Comparison of ENCODE assay signal across 9 cellular contexts in the genomic region with DNA sequence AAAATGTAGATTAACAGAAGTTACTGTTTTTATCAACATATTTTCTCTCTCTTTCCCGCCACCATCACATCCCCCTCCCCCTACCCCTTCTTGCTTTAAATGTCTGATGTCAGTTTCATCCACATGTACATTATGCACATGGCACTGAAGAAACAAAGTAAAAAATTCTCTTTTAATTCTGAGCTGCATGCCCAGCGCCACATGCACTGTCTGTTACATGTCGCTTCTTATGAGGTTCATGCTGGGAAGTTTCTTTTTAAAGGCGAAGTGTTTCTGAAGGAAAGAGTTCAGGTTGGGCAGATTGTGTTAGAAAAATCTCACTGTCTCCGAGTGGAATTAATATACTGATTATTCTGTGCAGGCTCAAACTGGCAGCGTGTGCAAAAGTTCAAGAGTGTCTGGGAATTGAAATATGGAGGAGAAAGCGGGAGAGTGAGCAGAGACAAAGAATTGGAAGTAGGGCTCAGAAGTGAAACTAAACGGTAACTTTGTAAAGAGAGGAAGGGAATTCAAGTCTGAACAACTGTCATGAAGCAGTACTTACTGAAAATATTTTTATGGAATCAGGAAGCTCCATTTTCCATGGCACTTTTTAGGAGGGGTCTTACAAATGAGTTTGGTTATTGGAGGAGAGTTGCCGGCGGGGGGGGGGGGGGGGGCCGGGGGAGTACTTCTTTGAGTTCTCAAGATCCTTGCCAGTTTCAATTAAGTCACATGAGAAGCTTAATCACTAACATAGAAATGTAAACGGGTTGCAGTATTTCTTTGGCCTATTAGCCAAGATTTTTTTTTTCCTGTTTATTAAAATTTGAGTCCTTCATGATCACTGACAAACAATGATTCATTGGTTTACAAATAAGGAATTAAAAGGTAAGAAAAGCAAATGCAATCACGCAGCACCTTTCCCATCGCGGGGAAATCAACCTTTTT.
DNase-seq lines count a peak whose midpoint lies in the region; ATAC-seq, FAIRE-seq and TF ChIP-seq lines count a peak whose summit lies in the region.
"Had no signal": no experiment of that assay in that cellular context is flagged by ENCODE, and none has a peak within 500 bp of the region (broad histone marks: within the 10 kb centered on the region; RNA-seq: fewer than 3 reads in every experiment).

No MANE protein-coding gene starts in this region.

- TF ChIP-seq CTCF in AG09309 (IDR thresholded peaks at IDR 0.05; ENCODE audit: control insufficient read depth, insufficient read depth, low read depth, low read length, missing control alignments) (no peak), dorsolateral prefrontal cortex (IDR thresholded peaks at IDR 0.05 in 54 of 56, conservative IDR thresholded peaks at IDR 0.05 in 2 of 56; ENCODE audit: low read depth in 1 of 56, partially characterized antibody in 56 of 56) (no peak)

- POLR2A ChIA-PET in naive thymus-derived CD8-positive, alpha-beta T cell (lab: Charles Lee): no interaction called here

- H3K27ac Mint-ChIP-seq in IgD-negative memory B cell: no peak overlapping the region
- peak overlapping the region in 8 of 10 donors; percentile 8 to 91 (median 72) for H3K27ac Mint-ChIP-seq in naive thymus-derived CD8-positive, alpha-beta T cell

- no peaks in the 10 kb centered on the region for H3K27me3 Mint-ChIP-seq in IgD-negative memory B cell
- no peaks in the 10 kb centered on the region for H3K27me3 Mint-ChIP-seq in naive thymus-derived CD8-positive, alpha-beta T cell

- no peaks in the 10 kb centered on the region for H3K27me3 ChIP-seq in dorsolateral prefrontal cortex

- H3K36me3 Mint-ChIP-seq in IgD-negative memory B cell: peaks cover 15% of the 10 kb centered on the region
- H3K36me3 Mint-ChIP-seq in naive thymus-derived CD8-positive, alpha-beta T cell: peaks cover 10 to 24% (median 21%) of the 10 kb centered on the region in 3 donors

- intact Hi-C loops in dorsolateral prefrontal cortex (cut with DNase I): loop anchor here (5.0 to 10.0 kb wide), 5 partner anchors 51 to 561 kb away; a partner anchor contains a TSS

- H3K4me3 ChIP-seq in AG09309 (ENCODE audit: control insufficient read depth, low read depth, low read length) (peak overlapping the region; percentile 28), dorsolateral prefrontal cortex (peak overlapping the region in 48 of 59 donors; percentile 1 to 57 (median 32))
- H3K4me3 ChIP-seq: GM12878 had no signal

- H3K4me3 Mint-ChIP-seq in IgD-negative memory B cell: peak overlapping the region; percentile 16 to 76 (median 52)
- peak overlapping the region; percentile 73 to 96 (median 88) for H3K4me3 Mint-ChIP-seq in naive thymus-derived CD8-positive, alpha-beta T cell

- peaks cover 9 to 22% (median 11%) of the 10 kb centered on the region in 3 donors for H3K4me1 Mint-ChIP-seq in IgD-negative memory B cell
- peaks cover 9 to 24% (median 13%) of the 10 kb centered on the region in 4 donors for H3K4me1 Mint-ChIP-seq in naive thymus-derived CD8-positive, alpha-beta T cell

- no peak for ATAC-seq in naive thymus-derived CD8-positive, alpha-beta T cell
- no peak for ATAC-seq in GM21447 (IDR thresholded peaks at IDR 0.05; ENCODE audit: unreplicated experiment)
- ATAC-seq: GM12878 had no signal

- no peak for DNase-seq in AG09309 (ENCODE audit: low read depth)
- no peak for DNase-seq in dorsolateral prefrontal cortex
- DNase-seq in naive thymus-derived CD8-positive, alpha-beta T cell: no peak
- no peak for DNase-seq in iPS-NIHi7 (ENCODE audit: extremely low spot score)
- no peak for DNase-seq in urothelium cell line (ENCODE audit: low spot score)
- no peak for DNase-seq in NCI-H345 treated with DMSO at 0.1 percent for 48 hours (lab: John Stamatoyannopoulos, UW; ENCODE audit: unreplicated experiment)

- H3K27ac ChIP-seq in dorsolateral prefrontal cortex: peak overlapping the region in 45 of 59 donors; percentile 0 to 87 (median 51)

- no peaks in the 10 kb centered on the region for H3K9me3 Mint-ChIP-seq in IgD-negative memory B cell
- no peaks in the 10 kb centered on the region for H3K9me3 Mint-ChIP-seq in naive thymus-derived CD8-positive, alpha-beta T cell

- FAIRE-seq in urothelium cell line (lab: Jason Lieb, UNC): no peak
- FAIRE-seq: GM12878 had no signal

Comparison
In these comparisons a context has a peak if more than half of its experiments do, and no peak if none do; other contexts are left out.
1. H3K27ac Mint-ChIP-seq: peak in naive thymus-derived CD8-positive, alpha-beta T cell (8 of 10); none in IgD-negative memory B cell (0 of 3).